In the genomic region with DNA sequence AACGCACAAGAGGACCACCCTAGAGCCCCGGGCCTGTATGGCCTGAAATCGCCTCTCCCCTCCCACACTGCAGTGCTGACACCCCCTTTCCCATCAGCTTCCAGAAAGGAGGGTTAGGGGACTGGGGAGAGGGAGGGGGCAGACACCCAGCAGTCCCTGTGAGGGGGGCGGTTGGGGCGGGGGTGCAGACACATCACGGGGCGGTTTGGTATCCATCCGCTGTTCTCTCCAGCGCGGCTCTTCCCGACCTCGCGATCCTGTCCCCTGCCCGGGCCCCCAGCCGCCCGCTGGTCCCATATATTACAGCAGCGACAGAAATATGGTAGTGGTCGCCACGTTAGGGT, we compare ENCODE assay signal across 2 cellular contexts.
TF ChIP-seq lines count a peak whose summit lies in the region.

No MANE protein-coding gene starts in this region.

TF ChIP-seq in IMR-90, 13 proteins besides CTCF, POLR2A, EP300 and RAD21 (continued from another document):
- TF ChIP-seq FOS (IDR thresholded peaks at IDR 0.05; ENCODE audit: low read depth, low read length) (no peak), SMC3 (IDR thresholded peaks at IDR 0.05; ENCODE audit: low read depth, low read length) (no peak), MXI1 (IDR thresholded peaks at IDR 0.05; ENCODE audit: borderline replicate concordance, low read depth, low read length) (no peak), BHLHE40 (IDR thresholded peaks at IDR 0.05; ENCODE audit: low read depth, low read length) (no peak), MAFK (IDR thresholded peaks at IDR 0.05; ENCODE audit: low read depth, low read length) (no peak), CHD1 (IDR thresholded peaks at IDR 0.05; ENCODE audit: low read depth, low read length) (no peak), RCOR1 (IDR thresholded peaks at IDR 0.05; ENCODE audit: insufficient replicate concordance, low read length) (no peak), NFE2L2 (IDR thresholded peaks at IDR 0.05; ENCODE audit: low read depth, low read length) (no peak), CEBPB (IDR thresholded peaks at IDR 0.05; ENCODE audit: low read depth, low read length) (no peak)
- TF ChIP-seq, protein P1, sequence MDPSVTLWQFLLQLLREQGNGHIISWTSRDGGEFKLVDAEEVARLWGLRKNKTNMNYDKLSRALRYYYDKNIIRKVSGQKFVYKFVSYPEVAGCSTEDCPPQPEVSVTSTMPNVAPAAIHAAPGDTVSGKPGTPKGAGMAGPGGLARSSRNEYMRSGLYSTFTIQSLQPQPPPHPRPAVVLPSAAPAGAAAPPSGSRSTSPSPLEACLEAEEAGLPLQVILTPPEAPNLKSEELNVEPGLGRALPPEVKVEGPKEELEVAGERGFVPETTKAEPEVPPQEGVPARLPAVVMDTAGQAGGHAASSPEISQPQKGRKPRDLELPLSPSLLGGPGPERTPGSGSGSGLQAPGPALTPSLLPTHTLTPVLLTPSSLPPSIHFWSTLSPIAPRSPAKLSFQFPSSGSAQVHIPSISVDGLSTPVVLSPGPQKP (IDR thresholded peaks at IDR 0.05; ENCODE audit: borderline replicate concordance, low read depth, low read length): no peak
- TF ChIP-seq, protein P2, sequence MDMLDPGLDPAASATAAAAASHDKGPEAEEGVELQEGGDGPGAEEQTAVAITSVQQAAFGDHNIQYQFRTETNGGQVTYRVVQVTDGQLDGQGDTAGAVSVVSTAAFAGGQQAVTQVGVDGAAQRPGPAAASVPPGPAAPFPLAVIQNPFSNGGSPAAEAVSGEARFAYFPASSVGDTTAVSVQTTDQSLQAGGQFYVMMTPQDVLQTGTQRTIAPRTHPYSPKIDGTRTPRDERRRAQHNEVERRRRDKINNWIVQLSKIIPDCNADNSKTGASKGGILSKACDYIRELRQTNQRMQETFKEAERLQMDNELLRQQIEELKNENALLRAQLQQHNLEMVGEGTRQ (IDR thresholded peaks at IDR 0.05; ENCODE audit: low read depth, low read length): no peak
TF ChIP-seq in IMR-90: peak in this region for 0.

TF ChIP-seq in neural cell, 6 proteins besides CTCF, POLR2A, EP300 and RAD21:
- TF ChIP-seq, protein P3, sequence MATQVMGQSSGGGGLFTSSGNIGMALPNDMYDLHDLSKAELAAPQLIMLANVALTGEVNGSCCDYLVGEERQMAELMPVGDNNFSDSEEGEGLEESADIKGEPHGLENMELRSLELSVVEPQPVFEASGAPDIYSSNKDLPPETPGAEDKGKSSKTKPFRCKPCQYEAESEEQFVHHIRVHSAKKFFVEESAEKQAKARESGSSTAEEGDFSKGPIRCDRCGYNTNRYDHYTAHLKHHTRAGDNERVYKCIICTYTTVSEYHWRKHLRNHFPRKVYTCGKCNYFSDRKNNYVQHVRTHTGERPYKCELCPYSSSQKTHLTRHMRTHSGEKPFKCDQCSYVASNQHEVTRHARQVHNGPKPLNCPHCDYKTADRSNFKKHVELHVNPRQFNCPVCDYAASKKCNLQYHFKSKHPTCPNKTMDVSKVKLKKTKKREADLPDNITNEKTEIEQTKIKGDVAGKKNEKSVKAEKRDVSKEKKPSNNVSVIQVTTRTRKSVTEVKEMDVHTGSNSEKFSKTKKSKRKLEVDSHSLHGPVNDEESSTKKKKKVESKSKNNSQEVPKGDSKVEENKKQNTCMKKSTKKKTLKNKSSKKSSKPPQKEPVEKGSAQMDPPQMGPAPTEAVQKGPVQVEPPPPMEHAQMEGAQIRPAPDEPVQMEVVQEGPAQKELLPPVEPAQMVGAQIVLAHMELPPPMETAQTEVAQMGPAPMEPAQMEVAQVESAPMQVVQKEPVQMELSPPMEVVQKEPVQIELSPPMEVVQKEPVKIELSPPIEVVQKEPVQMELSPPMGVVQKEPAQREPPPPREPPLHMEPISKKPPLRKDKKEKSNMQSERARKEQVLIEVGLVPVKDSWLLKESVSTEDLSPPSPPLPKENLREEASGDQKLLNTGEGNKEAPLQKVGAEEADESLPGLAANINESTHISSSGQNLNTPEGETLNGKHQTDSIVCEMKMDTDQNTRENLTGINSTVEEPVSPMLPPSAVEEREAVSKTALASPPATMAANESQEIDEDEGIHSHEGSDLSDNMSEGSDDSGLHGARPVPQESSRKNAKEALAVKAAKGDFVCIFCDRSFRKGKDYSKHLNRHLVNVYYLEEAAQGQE (IDR thresholded peaks at IDR 0.05; ENCODE audit: borderline replicate concordance): no peak
- TF ChIP-seq SMC3 (conservative IDR thresholded peaks at IDR 0.05; ENCODE audit: poor library complexity) (no peak), EZH2 (IDR thresholded peaks at IDR 0.05; ENCODE audit: borderline replicate concordance, insufficient read depth, low read length, poor library complexity, severe bottlenecking) (no peak), MXI1 (conservative IDR thresholded peaks at IDR 0.05; ENCODE audit: poor library complexity, severe bottlenecking) (no peak), POLR2AphosphoS5 (IDR thresholded peaks at IDR 0.05) (no peak), TAF1 (IDR thresholded peaks at IDR 0.05; ENCODE audit: low read depth) (no peak)
TF ChIP-seq in neural cell: peak in this region for 0.
